Comparison of ENCODE assay signal across 23 cellular contexts in the genomic region with DNA sequence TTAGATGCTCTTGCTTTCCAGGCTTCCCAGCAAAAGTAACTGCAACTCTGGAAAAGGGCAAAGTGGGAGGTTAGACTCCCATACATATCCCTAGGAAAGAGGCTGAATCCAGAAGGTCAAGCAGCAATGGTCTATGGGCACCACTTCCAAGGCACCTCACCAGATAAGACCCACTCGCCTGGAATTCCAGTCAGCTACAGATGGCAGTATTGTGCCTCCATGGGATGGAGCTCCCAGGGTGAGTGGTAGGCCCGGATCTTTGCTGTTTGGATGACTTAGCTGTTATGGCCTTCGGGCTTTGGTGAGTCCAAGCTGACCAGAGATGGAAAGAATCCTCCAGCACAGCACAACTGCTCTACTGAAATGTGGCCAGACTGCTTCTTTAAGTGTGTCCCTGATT.
"Had no signal": no experiment of that assay in that cellular context is flagged by ENCODE, and none has a peak within 500 bp of the region (broad histone marks: within the 10 kb centered on the region; RNA-seq: fewer than 3 reads in every experiment).

No MANE protein-coding gene starts in this region.

- H3K27ac Mint-ChIP-seq: activated CD8-positive, alpha-beta T cell treated with anti-CD3 and anti-CD28 coated beads, Interleukin-2, amount 10 ng/mL, durations not matched to agents 7 days and 5 days; activated naive CD8-positive, alpha-beta T cell treated with anti-CD3 and anti-CD28 coated beads, Interleukin-2, amount 10 ng/mL, durations not matched to agents 7 days and 5 days had no signal

- H3K9me3 ChIP-seq: adrenal gland, SK-N-SH had no signal

- H3K4me3 ChIP-seq: adrenal gland had no signal

- H3K9me3 Mint-ChIP-seq: activated naive CD8-positive, alpha-beta T cell treated with anti-CD3 and anti-CD28 coated beads, Interleukin-2, amount 10 ng/mL, durations not matched to agents 7 days and 5 days had no signal

- H3K4me3 Mint-ChIP-seq: activated CD8-positive, alpha-beta T cell treated with anti-CD3 and anti-CD28 coated beads, Interleukin-2, amount 10 ng/mL, durations not matched to agents 7 days and 5 days; activated naive CD8-positive, alpha-beta T cell treated with anti-CD3 and anti-CD28 coated beads, Interleukin-2, amount 10 ng/mL, durations not matched to agents 7 days and 5 days had no signal

- H3K27ac ChIP-seq: adrenal gland, KMS-11, WERI-Rb-1 had no signal

- H3K4me1 Mint-ChIP-seq: activated naive CD8-positive, alpha-beta T cell treated with anti-CD3 and anti-CD28 coated beads, Interleukin-2, amount 10 ng/mL, durations not matched to agents 7 days and 5 days had no signal

- H3K4me1 ChIP-seq: adrenal gland had no signal

- ATAC-seq: activated CD4-positive, CD25-positive, alpha-beta regulatory T cell treated with anti-CD3 and anti-CD28 coated beads, Interleukin-2, amount 50 U/mL, for 24 hours; activated CD8-positive, alpha-beta T cell treated with anti-CD3 and anti-CD28 coated beads, Interleukin-2, amount 10 ng/mL, durations not matched to agents 7 days and 5 days; Panc1; Right ventricle myocardium inferior had no signal

- H3K9ac ChIP-seq: KMS-11, SK-N-SH had no signal

- H3K36me3 Mint-ChIP-seq: activated naive CD8-positive, alpha-beta T cell treated with anti-CD3 and anti-CD28 coated beads, Interleukin-2, amount 10 ng/mL, durations not matched to agents 7 days and 5 days had no signal

- H3K4me2 ChIP-seq: KMS-11, SK-N-SH had no signal

- H3K27me3 Mint-ChIP-seq: activated naive CD8-positive, alpha-beta T cell treated with anti-CD3 and anti-CD28 coated beads, Interleukin-2, amount 10 ng/mL, durations not matched to agents 7 days and 5 days had no signal

- DNase-seq: activated CD4-positive, alpha-beta T cell treated with anti-CD3 and anti-CD28 coated beads for 4 hours; activated CD4-positive, alpha-beta T cell treated with anti-CD3 and anti-CD28 coated beads, Interleukin-2, amount 50 U/mL, for 4 hours; activated CD8-positive, alpha-beta memory T cell treated with anti-CD3 and anti-CD28 coated beads, Interleukin-2, amount 50 U/mL, for 48 hours; activated CD8-positive, alpha-beta T cell treated with anti-CD3 and anti-CD28 coated beads, Interleukin-2, amount 10 ng/mL, durations not matched to agents 7 days and 5 days; activated naive CD4-positive, alpha-beta T cell treated with anti-CD3 and anti-CD28 coated beads, Interleukin-2, amount 50 U/mL, for 16 hours; activated naive CD8-positive, alpha-beta T cell treated with anti-CD3 and anti-CD28 coated beads, Interleukin-2, amount 10 ng/mL, durations not matched to agents 7 days and 5 days; activated T-cell treated with anti-CD3 and anti-CD28 coated beads, Interleukin-2, amount 50 U/mL, for 1 hour; adrenal gland; anterior cingulate cortex; cerebellar nuclear complex; NCI-H1092; NCI-H1417; NCI-H1930; NCI-H2107; NCI-H82; RPMI8226; SK-N-SH; T-helper 1 cell; WERI-Rb-1 had no signal

- H3K36me3 ChIP-seq: adrenal gland, WERI-Rb-1 had no signal
